In the genomic region with DNA sequence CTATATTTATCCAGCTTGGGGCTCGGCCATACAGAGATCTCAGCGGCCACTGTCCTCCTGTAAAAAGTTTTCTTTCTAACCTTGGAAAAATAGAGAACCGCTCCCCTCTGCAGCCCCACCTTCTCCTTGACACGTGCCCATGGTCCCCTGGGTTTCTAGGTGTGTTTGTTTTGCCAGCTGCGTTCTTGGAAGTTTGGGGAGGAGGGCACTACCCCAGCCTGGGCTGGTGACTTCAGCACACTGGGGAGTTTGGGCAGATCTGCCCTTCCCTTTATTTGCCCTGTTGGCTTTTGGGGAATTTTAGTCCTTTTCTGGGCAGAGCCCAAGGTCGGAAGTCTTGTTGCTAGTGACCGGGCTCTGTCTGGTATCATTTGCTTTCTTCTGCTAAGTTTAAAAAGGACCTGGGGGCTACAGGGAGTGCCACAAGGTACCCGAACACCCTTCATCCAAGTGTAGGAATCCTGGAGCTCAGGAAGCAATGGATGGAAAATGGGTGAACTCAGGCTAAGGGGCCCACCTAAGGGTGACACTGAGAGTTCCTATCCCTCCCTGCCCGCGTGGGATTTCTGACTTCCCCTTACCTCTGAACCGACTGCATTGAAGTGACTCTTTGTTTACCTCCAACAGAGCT, we compare ENCODE assay signal across 18 cellular contexts. TPM values are rescaled to one million over a fixed set of nuclear protein-coding genes. Genes with fewer than 3 reads are reported as not detected.
A peak's percentile ranks its signal among the peaks of the same experiment; 100 is the strongest.
DNase-seq lines count a peak whose midpoint lies in the region; ATAC-seq and TF ChIP-seq lines count a peak whose summit lies in the region.
"Had no signal": no experiment of that assay in that cellular context is flagged by ENCODE, and none has a peak within 500 bp of the region (broad histone marks: within the 10 kb centered on the region; RNA-seq: fewer than 3 reads in every experiment).

No MANE protein-coding gene starts in this region.

- H3K18ac ChIP-seq in H9 (ENCODE audit: insufficient read length, low read depth, low read length): no peak overlapping the region

- H3F3A ChIP-seq in PC-3 (ENCODE audit: low read length, unreplicated experiment): no peaks in the 10 kb centered on the region

- CTCF ChIA-PET in HCT116 (lab: Charles Lee): no interaction called here
- CTCF ChIA-PET in PC-3 (lab: Charles Lee): no interaction called here

- peaks cover 0 to 2% (median 0%) of the 10 kb centered on the region in 3 experiments; a peak in 3 of 7 replicates for H3K36me3 Mint-ChIP-seq in H9 (ENCODE audit: insufficient read depth in 1 of 3, low read depth in 3 of 3)
- H3K36me3 Mint-ChIP-seq: T-cell had no signal

- BruUV-seq in HCT116 (replicated peaks; lab: Mats Ljungman, UMichigan) (no TSS peak), PC-3 (replicated peaks; lab: Mats Ljungman, UMichigan) (no TSS peak)

- H4K20me1 ChIP-seq in HCT116 (ENCODE audit: insufficient read depth) (no peaks in the 10 kb centered on the region), PC-3 (ENCODE audit: low read length) (no peaks in the 10 kb centered on the region), H9 (ENCODE audit: control insufficient read depth, insufficient read depth, insufficient read length) (no peaks in the 10 kb centered on the region)

- intact Hi-C loops in HCT116 (cut with micrococcal nuclease) (loop anchor here (5.0 kb wide), 1 partner anchor 117 kb away; no protein-coding TSS in a partner anchor), PC-3 (cut with micrococcal nuclease) (no loop called here)

- H4K5ac ChIP-seq in H9 (ENCODE audit: insufficient read length, low read depth, low read length): no peak overlapping the region

- no peak overlapping the region for H3K56ac ChIP-seq in H9 (ENCODE audit: insufficient read length, low read depth, low read length)

- H3K4me1 Mint-ChIP-seq in H9: peaks cover 28 to 33% of the 10 kb centered on the region in 2 experiments

- H3K4me1 ChIP-seq in HCT116 (ENCODE audit: control insufficient read depth in 1 of 2, insufficient read depth in 2 of 2, low read length in 2 of 2): peaks cover 18 to 61% of the 10 kb centered on the region in 2 experiments
- H3K4me1 ChIP-seq in PC-3 (ENCODE audit: insufficient read depth, low read length): peaks cover 21% of the 10 kb centered on the region
- H3K4me1 ChIP-seq in skeletal muscle satellite cell (ENCODE audit: control insufficient read depth, insufficient read depth, low read length): peaks cover 39% of the 10 kb centered on the region
- no peaks in the 10 kb centered on the region; the same call in 1 of the 2 replicates for H3K4me1 ChIP-seq in H9 (ENCODE audit: insufficient read depth, low read length)

- no peak overlapping the region for H3K27ac Mint-ChIP-seq in H9
- H3K27ac Mint-ChIP-seq: activated CD8-positive, alpha-beta T cell treated with anti-CD3 and anti-CD28 coated beads, Interleukin-2, amount 10 ng/mL, durations not matched to agents 7 days and 5 days; activated naive CD8-positive, alpha-beta T cell treated with anti-CD3 and anti-CD28 coated beads, Interleukin-2, amount 50 U/mL, for 24 hours; activated T-helper 1 cell treated with anti-CD3 and anti-CD28 coated beads, Interleukin-12 subunit alpha, Interleukin-12 subunit beta, Interleukin-2, Interleukin-4 antibody, amounts not matched to agents 30 ng/mL and 10 ng/mL and 1 ng/mL, durations not matched to agents 14 hours and 24 hours and 36 hours; T-cell had no signal

- RAD21 ChIA-PET in HCT116 (lab: Charles Lee; ENCODE audit: low non-redundant PET in 1 of 2, low total read pairs in 2 of 2, uncharacterized antibody in 2 of 2, unreplicated experiment in 2 of 2): no interaction called here

- H3T11ph ChIP-seq in H9 (ENCODE audit: low read length): no peak overlapping the region

- H3K14ac ChIP-seq in H9 (ENCODE audit: insufficient read depth, low read length): no peak overlapping the region

- H3K9ac ChIP-seq in HCT116 (ENCODE audit: low read length) (peak overlapping the region; percentile 85), PC-3 (ENCODE audit: low read length) (peak overlapping the region; percentile 4; the same call in 1 of the 2 replicates), skeletal muscle satellite cell (ENCODE audit: low read depth, low read length) (peak overlapping the region; percentile 88), H9 (ENCODE audit: extremely low read depth, insufficient read length, low read length) (no peak overlapping the region)
- H3K9ac ChIP-seq: BLaER1 treated with 17β-estradiol and CSF1 and Interleukin-3, amounts not matched to agents 10 nM and 100 nM had no signal

- no peak overlapping the region for H4K8ac ChIP-seq in H9 (replicated peaks; ENCODE audit: insufficient read length, low read depth, low read length)

- H2AFZ ChIP-seq in HCT116 (ENCODE audit: low read depth, low read length, poor library complexity, severe bottlenecking): no peak overlapping the region
- H2AFZ ChIP-seq in PC-3 (ENCODE audit: low read length): no peak overlapping the region
- H2AFZ ChIP-seq in H9 (ENCODE audit: low read length): no peak overlapping the region

- H2BK120ac ChIP-seq in H9 (ENCODE audit: low read depth, low read length, poor library complexity, severe bottlenecking): no peak overlapping the region

- H3K79me1 ChIP-seq in H9 (ENCODE audit: insufficient read depth, low read depth, low read length, poor library complexity, severe bottlenecking): no peaks in the 10 kb centered on the region

- no CpG with 5 or more reads among the region's 11 CpGs for WGBS in H9 (ENCODE audit: extremely low coverage, insufficient read length, low lambda C conversion rate)

- no peak overlapping the region for H4K91ac ChIP-seq in H9 (ENCODE audit: insufficient read length, low read depth, low read length)

- no peak for TF ChIP-seq POLR2A in HCT116 (IDR thresholded peaks at IDR 0.05; ENCODE audit: borderline replicate concordance, extremely low read depth, insufficient read depth, insufficient read length)

- ATAC-seq in HCT116 (no peak), PC-3 (no peak; the same call in 1 of the 2 replicates), GM19023 (IDR thresholded peaks at IDR 0.05; ENCODE audit: unreplicated experiment) (no peak), HG03196 (IDR thresholded peaks at IDR 0.05; ENCODE audit: unreplicated experiment) (no peak)
- ATAC-seq: activated CD8-positive, alpha-beta T cell treated with anti-CD3 and anti-CD28 coated beads, Interleukin-2, amount 10 ng/mL, durations not matched to agents 7 days and 5 days; activated naive CD8-positive, alpha-beta T cell treated with anti-CD3 and anti-CD28 coated beads, Interleukin-2, amount 50 U/mL, for 24 hours; T-cell had no signal

- TF ChIP-seq RAD21 in HCT116 (IDR thresholded peaks at IDR 0.05; ENCODE audit: low read depth): no peak

- POLR2A ChIA-PET in HCT116 (lab: Charles Lee) (no interaction called here), PC-3 (lab: Charles Lee; ENCODE audit: unreplicated experiment) (no interaction called here)

- H3K4me2 ChIP-seq in HCT116 (ENCODE audit: low read length) (peak overlapping the region; percentile 97), PC-3 (ENCODE audit: low read length) (peak overlapping the region; percentile 93), skeletal muscle satellite cell (ENCODE audit: low read length) (peak overlapping the region; percentile 75), H9 (ENCODE audit: insufficient read depth, insufficient read length, low read length) (no peak overlapping the region)

- no peak overlapping the region for H2BK20ac ChIP-seq in H9 (ENCODE audit: low read depth, low read length, poor library complexity, severe bottlenecking)

- peaks cover under 1% of the 10 kb centered on the region in 2 experiments; a peak in 4 of 5 replicates for H3K9me3 Mint-ChIP-seq in H9
- H3K9me3 Mint-ChIP-seq: activated naive CD8-positive, alpha-beta T cell treated with anti-CD3 and anti-CD28 coated beads, Interleukin-2, amount 50 U/mL, for 24 hours; activated T-helper 1 cell treated with anti-CD3 and anti-CD28 coated beads, Interleukin-12 subunit alpha, Interleukin-12 subunit beta, Interleukin-2, Interleukin-4 antibody, amounts not matched to agents 30 ng/mL and 10 ng/mL and 1 ng/mL, durations not matched to agents 14 hours and 24 hours and 36 hours; T-cell had no signal

- H2BK5ac ChIP-seq in H9 (ENCODE audit: insufficient read length, low read length): no peak overlapping the region

- TF ChIP-seq CTCF in HCT116 (IDR thresholded peaks at IDR 0.05 in 2 of 3, conservative IDR thresholded peaks at IDR 0.05 in 1 of 3; ENCODE audit: borderline replicate concordance in 1 of 3, insufficient read depth in 1 of 3, low read depth in 2 of 3, low read length in 2 of 3): no peak
- no peak for TF ChIP-seq CTCF in PC-3 (conservative IDR thresholded peaks at IDR 0.05; ENCODE audit: low read depth, low read length)
- no peak for TF ChIP-seq CTCF in foreskin fibroblast (IDR thresholded peaks at IDR 0.05; ENCODE audit: low read depth, low read length)
- no peak for TF ChIP-seq CTCF in H9 (conservative IDR thresholded peaks at IDR 0.05)

- H3K9me3 ChIP-seq in HCT116 (ENCODE audit: control insufficient read depth in 1 of 2, insufficient read depth in 1 of 2, low read depth in 1 of 2, low read length in 2 of 2) (no peaks in the 10 kb centered on the region), PC-3 (ENCODE audit: low read length) (no peaks in the 10 kb centered on the region), skeletal muscle satellite cell (replicated peaks; ENCODE audit: low read length) (no peaks in the 10 kb centered on the region), H9 (ENCODE audit: control insufficient read depth, low read depth, low read length) (no peaks in the 10 kb centered on the region)
- H3K9me3 ChIP-seq: tibial nerve had no signal

- H3K27ac ChIP-seq in HCT116 (ENCODE audit: low read depth, low read length) (peak overlapping the region; percentile 91; the same call in 1 of the 2 replicates), PC-3 (ENCODE audit: low read length) (peak overlapping the region; percentile 42), H9 (ENCODE audit: insufficient read length, low read depth, low read length) (no peak overlapping the region)
- H3K27ac ChIP-seq: BLaER1 treated with 17β-estradiol and CSF1 and Interleukin-3, amounts not matched to agents 10 nM and 100 nM; WERI-Rb-1 had no signal

- no peak overlapping the region for H3K4ac ChIP-seq in H9 (ENCODE audit: low read depth, low read length)

- H3K4me3 Mint-ChIP-seq in H9: no peak overlapping the region
- H3K4me3 Mint-ChIP-seq: activated CD8-positive, alpha-beta T cell treated with anti-CD3 and anti-CD28 coated beads, Interleukin-2, amount 10 ng/mL, durations not matched to agents 7 days and 5 days had no signal

- H3K36me3 ChIP-seq in HCT116 (ENCODE audit: control insufficient read depth in 1 of 2, insufficient read depth in 2 of 2, low read length in 2 of 2): peaks cover 0 to 15% of the 10 kb centered on the region in 2 experiments; a peak in 2 of 4 replicates
- no peaks in the 10 kb centered on the region for H3K36me3 ChIP-seq in PC-3 (ENCODE audit: low read depth, low read length)
- no peaks in the 10 kb centered on the region for H3K36me3 ChIP-seq in skeletal muscle satellite cell (ENCODE audit: insufficient read depth, low read length)
- H3K36me3 ChIP-seq: BLaER1 treated with 17β-estradiol and CSF1 and Interleukin-3, amounts not matched to agents 10 nM and 100 nM; tibial nerve; WERI-Rb-1 had no signal

- H3K23ac ChIP-seq in H9 (ENCODE audit: insufficient read length, low read depth, low read length): no peak overlapping the region

- H3K23me2 ChIP-seq in H9 (ENCODE audit: insufficient read length, low read depth, low read length, poor library complexity, severe bottlenecking): peaks cover 5% of the 10 kb centered on the region

- H3K27me3 ChIP-seq in HCT116 (ENCODE audit: insufficient read depth, low read length) (no peaks in the 10 kb centered on the region), PC-3 (ENCODE audit: low read length) (no peaks in the 10 kb centered on the region), skeletal muscle satellite cell (ENCODE audit: control insufficient read depth, insufficient read depth, low read length) (no peaks in the 10 kb centered on the region), H9 (ENCODE audit: insufficient read depth, low read length) (no peaks in the 10 kb centered on the region; the same call in 1 of the 2 replicates)

- no peak overlapping the region for H2BK12ac ChIP-seq in H9 (ENCODE audit: insufficient read length, low read depth, low read length)

- peaks cover 38% of the 10 kb centered on the region for H3K27me3 Mint-ChIP-seq in H9 (ENCODE audit: low read depth)

- DNase-seq in HCT116 (ENCODE audit: low read depth, low spot score): no peak
- peak; percentile 57 for DNase-seq in PC-3
- DNase-seq in foreskin fibroblast: no peak
- no peak for DNase-seq in H9
- DNase-seq: activated CD8-positive, alpha-beta T cell treated with anti-CD3 and anti-CD28 coated beads, Interleukin-2, amount 10 ng/mL, durations not matched to agents 7 days and 5 days; activated naive CD8-positive, alpha-beta T cell treated with anti-CD3 and anti-CD28 coated beads, Interleukin-2, amount 50 U/mL, for 24 hours; MV-4-11; NCI-H2081; NCI-H774; T-cell; WERI-Rb-1 had no signal

- H3K9me2 ChIP-seq in HCT116 (ENCODE audit: insufficient read depth): no peaks in the 10 kb centered on the region
- no peaks in the 10 kb centered on the region for H3K9me2 ChIP-seq in PC-3 (replicated peaks; ENCODE audit: low read length)

- no peak overlapping the region for H2AK5ac ChIP-seq in H9 (ENCODE audit: insufficient read length, low read length)

- no peak overlapping the region for H2BK15ac ChIP-seq in H9 (ENCODE audit: low read depth, low read length)

- peaks cover 58% of the 10 kb centered on the region; the same call in 1 of the 2 replicates for H3K79me2 ChIP-seq in HCT116 (ENCODE audit: insufficient read depth, low read length)
- no peaks in the 10 kb centered on the region for H3K79me2 ChIP-seq in PC-3 (ENCODE audit: low read length)
- H3K79me2 ChIP-seq in H9 (ENCODE audit: insufficient read depth, low read length): no peaks in the 10 kb centered on the region

- H3K4me3 ChIP-seq in HCT116 (replicated peaks in 1 of 2; ENCODE audit: low read depth in 1 of 2, low read length in 2 of 2) (peak overlapping the region; percentile 47 to 90; a peak in 3 of 4 replicates), PC-3 (ENCODE audit: low read length) (no peak overlapping the region), foreskin fibroblast (ENCODE audit: low read depth in 1 of 2, low read length in 2 of 2) (peak overlapping the region; percentile 50 to 82), skeletal muscle satellite cell (ENCODE audit: low read length) (peak overlapping the region; percentile 43)
- H3K4me3 ChIP-seq: BLaER1 treated with 17β-estradiol and CSF1 and Interleukin-3, amounts not matched to agents 10 nM and 100 nM had no signal

RNA-seq across cellular contexts. Expression of gene ADAMTS14, which starts 1.7 kb away (rescaled TPM):
- total RNA-seq in HCT116 (2021; ENCODE audit: unreplicated experiment) (13.2 TPM), PC-3 (2014; rRNA removed) (0.91 and 1.4 TPM in 2 replicates), H9 (2021) (1.6 and 1.9 TPM in 2 replicates)
- polyA plus RNA-seq in HCT116 (2012): 14.3 and 15.5 TPM in 2 replicates
- 0.25 and 1.1 TPM in 2 replicates for total RNA-seq in skeletal muscle satellite cell (2012; rRNA removed)
- total RNA-seq: endothelial cell of umbilical vein had no signal
- polyA plus RNA-seq: endothelial cell of umbilical vein had no signal
